ENCODE assay signal across 12 cellular contexts in genomic region chr1:59520759-59521442, GRCh38.
A peak's percentile ranks its signal among the peaks of the same experiment; 100 is the strongest.
DNase-seq lines count a peak whose midpoint lies in the region; ATAC-seq, FAIRE-seq and TF ChIP-seq lines count a peak whose summit lies in the region.
"Had no signal": no experiment of that assay in that cellular context is flagged by ENCODE, and none has a peak within 500 bp of the region (broad histone marks: within the 10 kb centered on the region; RNA-seq: fewer than 3 reads in every experiment).

No MANE protein-coding gene starts in this region.

- H3K18ac ChIP-seq in mesenchymal stem cell (ENCODE audit: low read depth in 1 of 2, low read length in 2 of 2): peak overlapping the region; percentile 23 to 56

- no peak overlapping the region for H2BK120ac ChIP-seq in mesenchymal stem cell (ENCODE audit: low read depth, low read length)

- FAIRE-seq in H54 (lab: Jason Lieb, UNC): no peak
- FAIRE-seq: bronchial epithelial cell had no signal

- H4K8ac ChIP-seq in mesenchymal stem cell (ENCODE audit: low read length): no peak overlapping the region

- 69% methylated on average over 13 of the region's 13 CpGs for WGBS in mesenchymal stem cell
- 30 to 34% methylated on average over 13 of the region's 13 CpGs for WGBS in testis, 2 donors

- peak overlapping the region; percentile 9 to 68 for H2BK12ac ChIP-seq in mesenchymal stem cell (ENCODE audit: low read length in 2 of 2)

- H2AK5ac ChIP-seq in mesenchymal stem cell (ENCODE audit: low read length, severe bottlenecking): peak overlapping the region; percentile 23

- TF ChIP-seq CTCF in epithelial cell of proximal tubule (conservative IDR thresholded peaks at IDR 0.05; ENCODE audit: low read depth, low read length) (no peak), testis (IDR thresholded peaks at IDR 0.05) (no peak), CD14-positive monocyte (IDR thresholded peaks at IDR 0.05) (no peak)

- H3K4me3 ChIP-seq in epithelial cell of proximal tubule (ENCODE audit: low read depth, low read length) (peak overlapping the region; percentile 8), mesenchymal stem cell (ENCODE audit: insufficient read depth in 1 of 2, low read depth in 1 of 2, low read length in 2 of 2) (peak overlapping the region in 1 of 2 experiments; percentile 30), testis (no peak overlapping the region)
- H3K4me3 ChIP-seq: GM23338 had no signal

- H3K23ac ChIP-seq in mesenchymal stem cell (ENCODE audit: low read length in 2 of 2): peak overlapping the region in 1 of 2 experiments; percentile 60

- no peak overlapping the region for H2BK5ac ChIP-seq in mesenchymal stem cell (ENCODE audit: low read depth, low read length, poor library complexity, severe bottlenecking)

- intact Hi-C loops in testis (cut with DNase I; ENCODE audit: low total_unique reads) (no loop called here), CD14-positive monocyte (cut with micrococcal nuclease) (no loop called here)

- no peak for TF ChIP-seq POLR2A in testis (IDR thresholded peaks at IDR 0.05)
- TF ChIP-seq POLR2A in H54 (IDR thresholded peaks at IDR 0.05; ENCODE audit: low read depth, low read length): no peak

- peaks cover 3% of the 10 kb centered on the region for H3K4me1 Mint-ChIP-seq in CD14-positive monocyte
- H3K4me1 Mint-ChIP-seq: GM23338 had no signal

- H3K4me2 ChIP-seq in mesenchymal stem cell (ENCODE audit: low read length, poor library complexity, severe bottlenecking): peak overlapping the region; percentile 13
- H3K4me2 ChIP-seq: GM23338 had no signal

- H2BK15ac ChIP-seq in mesenchymal stem cell (ENCODE audit: low read depth, poor library complexity, severe bottlenecking): no peak overlapping the region

- H3K79me1 ChIP-seq in mesenchymal stem cell (replicated peaks; ENCODE audit: low read length, poor library complexity, severe bottlenecking): no peaks in the 10 kb centered on the region

- H3K36me3 Mint-ChIP-seq in CD14-positive monocyte: peaks cover 0 to 5% of the 10 kb centered on the region in 2 donors

- no peak for ATAC-seq in HG02763 (IDR thresholded peaks at IDR 0.05; ENCODE audit: unreplicated experiment)
- ATAC-seq: GM23338 had no signal

- H3K27me3 ChIP-seq in mesenchymal stem cell (ENCODE audit: control insufficient read depth in 1 of 2, insufficient read depth in 1 of 2, low read length in 2 of 2) (no peaks in the 10 kb centered on the region), testis (no peaks in the 10 kb centered on the region)

- no peak overlapping the region for H2AFZ ChIP-seq in mesenchymal stem cell (ENCODE audit: low read depth, low read length)
- H2AFZ ChIP-seq: GM23338 had no signal

- H3K4me1 ChIP-seq in mesenchymal stem cell (ENCODE audit: control insufficient read depth, insufficient read depth, low read depth, low read length) (peaks cover 8% of the 10 kb centered on the region), testis (peaks cover 36% of the 10 kb centered on the region)

- H3K9ac ChIP-seq in mesenchymal stem cell (ENCODE audit: low read length): peak overlapping the region; percentile 71

- DNase-seq in NCI-H446 treated with DMSO at 0.1 percent for 48 hours (lab: John Stamatoyannopoulos, UW): peak; percentile 55
- DNase-seq in epithelial cell of proximal tubule (ENCODE audit: low read depth): peak; percentile 76
- DNase-seq in mesenchymal stem cell: peak; percentile 27
- DNase-seq in testis: peak; percentile 75
- DNase-seq in H54 (ENCODE audit: insufficient read length, low spot score): no peak
- no peak for DNase-seq in MV-4-11 (lab: John Stamatoyannopoulos, UW)
- no peak for DNase-seq in CD14-positive monocyte (ENCODE audit: low spot score)
- DNase-seq: activated T-cell treated with anti-CD3 and anti-CD28 coated beads for 4 hours, DMS53 had no signal

- no peaks in the 10 kb centered on the region for H3K9me3 ChIP-seq in mesenchymal stem cell (ENCODE audit: control insufficient read depth, low read length)
- no peaks in the 10 kb centered on the region for H3K9me3 ChIP-seq in testis

- H3K27ac ChIP-seq in mesenchymal stem cell (ENCODE audit: low read length, poor library complexity, severe bottlenecking) (peak overlapping the region; percentile 55), testis (peak overlapping the region; percentile 63 to 78)

- no peak overlapping the region for H3K4me3 Mint-ChIP-seq in CD14-positive monocyte
- H3K4me3 Mint-ChIP-seq: GM23338 had no signal

- H3K9me3 Mint-ChIP-seq in CD14-positive monocyte: peaks cover 0 to 5% (median 0%) of the 10 kb centered on the region in 7 donors
- H3K9me3 Mint-ChIP-seq: GM23338 had no signal

- H3K27me3 Mint-ChIP-seq in CD14-positive monocyte (ENCODE audit: low read depth in 3 of 3): no peaks in the 10 kb centered on the region

- H3K36me3 ChIP-seq in mesenchymal stem cell (ENCODE audit: control insufficient read depth in 1 of 2, insufficient read depth in 2 of 2, low read depth in 1 of 2, low read length in 2 of 2) (peaks cover 3% of the 10 kb centered on the region in 2 experiments), testis (ENCODE audit: low read depth, missing control alignments) (no peaks in the 10 kb centered on the region)

- no peak overlapping the region for H3K4ac ChIP-seq in mesenchymal stem cell (ENCODE audit: low read depth in 1 of 2, low read length in 2 of 2)

- peak overlapping the region in 1 of 2 experiments; percentile 66 for H3K14ac ChIP-seq in mesenchymal stem cell (ENCODE audit: low read length in 2 of 2)

- H4K91ac ChIP-seq in mesenchymal stem cell (ENCODE audit: low read length): peak overlapping the region; percentile 6

- no peak overlapping the region for H3K27ac Mint-ChIP-seq in CD14-positive monocyte
- H3K27ac Mint-ChIP-seq: GM23338 had no signal

Comparison
In these comparisons a context has a peak if more than half of its experiments do, and no peak if none do; other contexts are left out.
1. DNase-seq: peak in NCI-H446 treated with DMSO at 0.1 percent for 48 hours (single experiment), epithelial cell of proximal tubule (single experiment), mesenchymal stem cell (single experiment) and testis (single experiment); none in H54 (single experiment), MV-4-11 (single experiment) and CD14-positive monocyte (single experiment).